In the genomic region with DNA sequence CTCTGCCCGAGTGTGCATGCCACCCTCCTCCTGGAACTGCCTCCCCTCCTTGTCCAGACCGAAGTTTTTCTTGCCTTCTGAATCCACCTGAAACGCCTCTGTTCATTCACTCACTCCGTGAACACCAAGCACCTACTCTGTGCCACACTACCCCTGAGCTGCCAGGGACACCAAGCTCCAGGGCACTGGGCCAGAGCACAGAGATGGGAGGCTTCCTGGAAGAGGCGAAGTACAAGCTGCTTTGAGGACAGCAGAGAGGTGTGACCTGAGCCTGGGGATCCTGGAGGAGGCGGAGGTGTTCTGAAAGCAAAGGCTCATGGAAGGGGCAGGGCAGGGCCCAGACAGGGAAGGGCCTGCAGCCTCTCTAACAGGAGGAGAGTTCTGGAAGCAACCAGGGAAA, we compare ENCODE assay signal across 15 cellular contexts. TPM values are rescaled to one million over a fixed set of nuclear protein-coding genes. Genes with fewer than 3 reads are reported as not detected.
"Had no signal": no experiment of that assay in that cellular context is flagged by ENCODE, and none has a peak within 500 bp of the region (broad histone marks: within the 10 kb centered on the region; RNA-seq: fewer than 3 reads in every experiment).

No MANE protein-coding gene starts in this region.

- H3K4me1 Mint-ChIP-seq: activated CD4-positive, alpha-beta memory T cell treated with anti-CD3 and anti-CD28 coated beads, Interleukin-2, amount 10 ng/mL, durations not matched to agents 7 days and 5 days had no signal

- H3K27me3 Mint-ChIP-seq: activated CD4-positive, alpha-beta memory T cell treated with anti-CD3 and anti-CD28 coated beads, Interleukin-2, amount 10 ng/mL, durations not matched to agents 7 days and 5 days had no signal

- H3K4me3 ChIP-seq: cardiac muscle cell, skin epidermis, suprapubic skin had no signal

- FAIRE-seq: astrocyte had no signal

- DNase-seq: activated CD4-positive, alpha-beta memory T cell treated with anti-CD3 and anti-CD28 coated beads, Interleukin-2, amount 10 ng/mL, durations not matched to agents 7 days and 5 days; activated CD4-positive, alpha-beta T cell treated with anti-CD3 and anti-CD28 coated beads for 4 hours; activated effector memory CD4-positive, alpha-beta T cell treated with Interleukin-2 at 50 U/mL for 16 hours; activated naive CD4-positive, alpha-beta T cell treated with anti-CD3 and anti-CD28 coated beads, Interleukin-2, amount 50 U/mL, for 16 hours; activated T-cell treated with anti-CD3 and anti-CD28 coated beads, Interleukin-2, amount 50 U/mL, for 4 hours; stimulated activated CD4-positive, alpha-beta T cell treated with anti-CD3 and anti-CD28 coated beads, Interleukin-4, amount 100 ng/mL, for 4 hours; stimulated activated CD8-positive, alpha-beta memory T cell treated with anti-CD3 and anti-CD28 coated beads, Interleukin-4, amount 100 ng/mL, for 48 hours; stimulated activated naive CD8-positive, alpha-beta T cell treated with anti-CD3 and anti-CD28 coated beads, Interleukin-15, Interleukin-2, amounts not matched to agents 100 U/mL and 50 U/mL, for 24 hours had no signal

- H3K9me3 ChIP-seq: neutrophil, suprapubic skin had no signal

- ATAC-seq: activated T-cell treated with anti-CD3 and anti-CD28 coated beads, Interleukin-2, amount 50 U/mL, for 4 hours; stimulated activated naive CD8-positive, alpha-beta T cell treated with anti-CD3 and anti-CD28 coated beads, Interleukin-15, Interleukin-2, amounts not matched to agents 100 U/mL and 50 U/mL, for 24 hours had no signal

- H3K9me3 Mint-ChIP-seq: activated CD4-positive, alpha-beta memory T cell treated with anti-CD3 and anti-CD28 coated beads, Interleukin-2, amount 10 ng/mL, durations not matched to agents 7 days and 5 days; activated T-cell treated with anti-CD3 and anti-CD28 coated beads, Interleukin-2, amount 50 U/mL, for 4 hours had no signal

- H3K4me3 Mint-ChIP-seq: activated CD4-positive, alpha-beta memory T cell treated with anti-CD3 and anti-CD28 coated beads, Interleukin-2, amount 10 ng/mL, durations not matched to agents 7 days and 5 days; activated T-cell treated with anti-CD3 and anti-CD28 coated beads, Interleukin-2, amount 50 U/mL, for 4 hours had no signal

- H3K27ac ChIP-seq: cardiac muscle cell, neutrophil had no signal

- H3K27ac Mint-ChIP-seq: activated CD4-positive, alpha-beta memory T cell treated with anti-CD3 and anti-CD28 coated beads, Interleukin-2, amount 10 ng/mL, durations not matched to agents 7 days and 5 days had no signal

- H3K27me3 ChIP-seq: cardiac muscle cell, suprapubic skin had no signal

- H3K36me3 ChIP-seq: cardiac muscle cell, neutrophil, suprapubic skin had no signal

RNA-seq across cellular contexts. Expression of a gene that starts 47.5 kb away (rescaled TPM):
- total RNA-seq: epithelial cell of proximal tubule, myocyte had no signal
